In genomic region chr9:128314697-128315096, GRCh38 we compare ENCODE assay signal across 1 cellular context.
TF ChIP-seq lines count a peak whose summit lies in the region.

No MANE protein-coding gene starts in this region.

TF ChIP-seq in K562, 482 proteins besides CTCF, POLR2A, EP300 and RAD21 (continued from another document):
- TF ChIP-seq, protein P1, sequence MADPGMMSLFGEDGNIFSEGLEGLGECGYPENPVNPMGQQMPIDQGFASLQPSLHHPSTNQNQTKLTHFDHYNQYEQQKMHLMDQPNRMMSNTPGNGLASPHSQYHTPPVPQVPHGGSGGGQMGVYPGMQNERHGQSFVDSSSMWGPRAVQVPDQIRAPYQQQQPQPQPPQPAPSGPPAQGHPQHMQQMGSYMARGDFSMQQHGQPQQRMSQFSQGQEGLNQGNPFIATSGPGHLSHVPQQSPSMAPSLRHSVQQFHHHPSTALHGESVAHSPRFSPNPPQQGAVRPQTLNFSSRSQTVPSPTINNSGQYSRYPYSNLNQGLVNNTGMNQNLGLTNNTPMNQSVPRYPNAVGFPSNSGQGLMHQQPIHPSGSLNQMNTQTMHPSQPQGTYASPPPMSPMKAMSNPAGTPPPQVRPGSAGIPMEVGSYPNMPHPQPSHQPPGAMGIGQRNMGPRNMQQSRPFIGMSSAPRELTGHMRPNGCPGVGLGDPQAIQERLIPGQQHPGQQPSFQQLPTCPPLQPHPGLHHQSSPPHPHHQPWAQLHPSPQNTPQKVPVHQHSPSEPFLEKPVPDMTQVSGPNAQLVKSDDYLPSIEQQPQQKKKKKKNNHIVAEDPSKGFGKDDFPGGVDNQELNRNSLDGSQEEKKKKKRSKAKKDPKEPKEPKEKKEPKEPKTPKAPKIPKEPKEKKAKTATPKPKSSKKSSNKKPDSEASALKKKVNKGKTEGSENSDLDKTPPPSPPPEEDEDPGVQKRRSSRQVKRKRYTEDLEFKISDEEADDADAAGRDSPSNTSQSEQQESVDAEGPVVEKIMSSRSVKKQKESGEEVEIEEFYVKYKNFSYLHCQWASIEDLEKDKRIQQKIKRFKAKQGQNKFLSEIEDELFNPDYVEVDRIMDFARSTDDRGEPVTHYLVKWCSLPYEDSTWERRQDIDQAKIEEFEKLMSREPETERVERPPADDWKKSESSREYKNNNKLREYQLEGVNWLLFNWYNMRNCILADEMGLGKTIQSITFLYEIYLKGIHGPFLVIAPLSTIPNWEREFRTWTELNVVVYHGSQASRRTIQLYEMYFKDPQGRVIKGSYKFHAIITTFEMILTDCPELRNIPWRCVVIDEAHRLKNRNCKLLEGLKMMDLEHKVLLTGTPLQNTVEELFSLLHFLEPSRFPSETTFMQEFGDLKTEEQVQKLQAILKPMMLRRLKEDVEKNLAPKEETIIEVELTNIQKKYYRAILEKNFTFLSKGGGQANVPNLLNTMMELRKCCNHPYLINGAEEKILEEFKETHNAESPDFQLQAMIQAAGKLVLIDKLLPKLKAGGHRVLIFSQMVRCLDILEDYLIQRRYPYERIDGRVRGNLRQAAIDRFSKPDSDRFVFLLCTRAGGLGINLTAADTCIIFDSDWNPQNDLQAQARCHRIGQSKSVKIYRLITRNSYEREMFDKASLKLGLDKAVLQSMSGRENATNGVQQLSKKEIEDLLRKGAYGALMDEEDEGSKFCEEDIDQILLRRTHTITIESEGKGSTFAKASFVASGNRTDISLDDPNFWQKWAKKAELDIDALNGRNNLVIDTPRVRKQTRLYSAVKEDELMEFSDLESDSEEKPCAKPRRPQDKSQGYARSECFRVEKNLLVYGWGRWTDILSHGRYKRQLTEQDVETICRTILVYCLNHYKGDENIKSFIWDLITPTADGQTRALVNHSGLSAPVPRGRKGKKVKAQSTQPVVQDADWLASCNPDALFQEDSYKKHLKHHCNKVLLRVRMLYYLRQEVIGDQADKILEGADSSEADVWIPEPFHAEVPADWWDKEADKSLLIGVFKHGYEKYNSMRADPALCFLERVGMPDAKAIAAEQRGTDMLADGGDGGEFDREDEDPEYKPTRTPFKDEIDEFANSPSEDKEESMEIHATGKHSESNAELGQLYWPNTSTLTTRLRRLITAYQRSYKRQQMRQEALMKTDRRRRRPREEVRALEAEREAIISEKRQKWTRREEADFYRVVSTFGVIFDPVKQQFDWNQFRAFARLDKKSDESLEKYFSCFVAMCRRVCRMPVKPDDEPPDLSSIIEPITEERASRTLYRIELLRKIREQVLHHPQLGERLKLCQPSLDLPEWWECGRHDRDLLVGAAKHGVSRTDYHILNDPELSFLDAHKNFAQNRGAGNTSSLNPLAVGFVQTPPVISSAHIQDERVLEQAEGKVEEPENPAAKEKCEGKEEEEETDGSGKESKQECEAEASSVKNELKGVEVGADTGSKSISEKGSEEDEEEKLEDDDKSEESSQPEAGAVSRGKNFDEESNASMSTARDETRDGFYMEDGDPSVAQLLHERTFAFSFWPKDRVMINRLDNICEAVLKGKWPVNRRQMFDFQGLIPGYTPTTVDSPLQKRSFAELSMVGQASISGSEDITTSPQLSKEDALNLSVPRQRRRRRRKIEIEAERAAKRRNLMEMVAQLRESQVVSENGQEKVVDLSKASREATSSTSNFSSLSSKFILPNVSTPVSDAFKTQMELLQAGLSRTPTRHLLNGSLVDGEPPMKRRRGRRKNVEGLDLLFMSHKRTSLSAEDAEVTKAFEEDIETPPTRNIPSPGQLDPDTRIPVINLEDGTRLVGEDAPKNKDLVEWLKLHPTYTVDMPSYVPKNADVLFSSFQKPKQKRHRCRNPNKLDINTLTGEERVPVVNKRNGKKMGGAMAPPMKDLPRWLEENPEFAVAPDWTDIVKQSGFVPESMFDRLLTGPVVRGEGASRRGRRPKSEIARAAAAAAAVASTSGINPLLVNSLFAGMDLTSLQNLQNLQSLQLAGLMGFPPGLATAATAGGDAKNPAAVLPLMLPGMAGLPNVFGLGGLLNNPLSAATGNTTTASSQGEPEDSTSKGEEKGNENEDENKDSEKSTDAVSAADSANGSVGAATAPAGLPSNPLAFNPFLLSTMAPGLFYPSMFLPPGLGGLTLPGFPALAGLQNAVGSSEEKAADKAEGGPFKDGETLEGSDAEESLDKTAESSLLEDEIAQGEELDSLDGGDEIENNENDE (IDR thresholded peaks at IDR 0.05; ENCODE audit: low read depth, low read length): no peak
- TF ChIP-seq RNF219 (CRISPR knock-in tag; IDR thresholded peaks at IDR 0.05): no peak
- 0 out of 2 replicates have a peak, but pooled peaks have one; percentile 29 for TF ChIP-seq PTBP1 (IDR thresholded peaks at IDR 0.05; ENCODE audit: low read depth, low read length)
- no peak for TF ChIP-seq ZNF584 (CRISPR knock-in tag; IDR thresholded peaks at IDR 0.05; ENCODE audit: low read depth)
- TF ChIP-seq SIN3B (IDR thresholded peaks at IDR 0.05; ENCODE audit: low read depth): no peak
- TF ChIP-seq RCOR1 (IDR thresholded peaks at IDR 0.05; ENCODE audit: borderline replicate concordance in 1 of 2, low read depth in 2 of 2, low read length in 2 of 2): peak in 1 of 2 experiments; percentile 64; a peak in 2 of 4 replicates
- TF ChIP-seq, protein P2, sequence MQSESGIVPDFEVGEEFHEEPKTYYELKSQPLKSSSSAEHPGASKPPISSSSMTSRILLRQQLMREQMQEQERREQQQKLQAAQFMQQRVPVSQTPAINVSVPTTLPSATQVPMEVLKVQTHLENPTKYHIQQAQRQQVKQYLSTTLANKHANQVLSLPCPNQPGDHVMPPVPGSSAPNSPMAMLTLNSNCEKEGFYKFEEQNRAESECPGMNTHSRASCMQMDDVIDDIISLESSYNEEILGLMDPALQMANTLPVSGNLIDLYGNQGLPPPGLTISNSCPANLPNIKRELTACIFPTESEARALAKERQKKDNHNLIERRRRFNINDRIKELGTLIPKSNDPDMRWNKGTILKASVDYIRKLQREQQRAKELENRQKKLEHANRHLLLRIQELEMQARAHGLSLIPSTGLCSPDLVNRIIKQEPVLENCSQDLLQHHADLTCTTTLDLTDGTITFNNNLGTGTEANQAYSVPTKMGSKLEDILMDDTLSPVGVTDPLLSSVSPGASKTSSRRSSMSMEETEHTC (IDR thresholded peaks at IDR 0.05): no peak
- TF ChIP-seq BRD4 (IDR thresholded peaks at IDR 0.05): no peak
- TF ChIP-seq HOMEZ (CRISPR knock-in tag; IDR thresholded peaks at IDR 0.05): no peak
- TF ChIP-seq NEUROD1 (IDR thresholded peaks at IDR 0.05; ENCODE audit: borderline replicate concordance, low read depth, low read length, partially characterized antibody): no peak
- no peak for TF ChIP-seq HDGF (IDR thresholded peaks at IDR 0.05)
